Comparison of ENCODE assay signal across 8 cellular contexts in genomic region chr16:28326881-28327610, GRCh38. TPM values are rescaled to one million over a fixed set of nuclear protein-coding genes. Genes with fewer than 3 reads are reported as not detected.
DNase-seq lines count a peak whose midpoint lies in the region; ATAC-seq and TF ChIP-seq lines count a peak whose summit lies in the region.

No MANE protein-coding gene starts in this region.

- ATAC-seq in HG03175 (IDR thresholded peaks at IDR 0.05; ENCODE audit: unreplicated experiment) (peak; percentile 41), heart right ventricle (peak in 6 of 8 donors; percentile 56 to 85 (median 66)), gastrocnemius medialis (peak in 1 of 2 donors; percentile 68)

- H3K4me3 ChIP-seq in SJSA1 (no peak overlapping the region), heart right ventricle (no peak overlapping the region), gastrocnemius medialis (no peak overlapping the region), uterus (no peak overlapping the region)

- H3K27ac ChIP-seq in SJSA1 (no peak overlapping the region), heart right ventricle (no peak overlapping the region), gastrocnemius medialis (no peak overlapping the region), uterus (no peak overlapping the region)

- H3K9me3 ChIP-seq in SJSA1 (replicated peaks) (no peaks in the 10 kb centered on the region), heart right ventricle (no peaks in the 10 kb centered on the region), gastrocnemius medialis (no peaks in the 10 kb centered on the region), uterus (no peaks in the 10 kb centered on the region)

- TF ChIP-seq CTCF in heart right ventricle (IDR thresholded peaks at IDR 0.05), result peak; percentile 29 to 86 (median 71)
- TF ChIP-seq CTCF in gastrocnemius medialis (IDR thresholded peaks at IDR 0.05 in 4 of 5, conservative IDR thresholded peaks at IDR 0.05 in 1 of 5), result peak in 4 of 5 experiments; percentile 38 to 72 (median 55)
- TF ChIP-seq CTCF in uterus (IDR thresholded peaks at IDR 0.05), result peak in 2 of 4 experiments; percentile 18 to 37

- no peaks in the 10 kb centered on the region; the same call in 1 of the 2 replicates for H3K4me1 ChIP-seq in SJSA1 (replicated peaks)
- no peaks in the 10 kb centered on the region for H3K4me1 ChIP-seq in heart right ventricle
- no peaks in the 10 kb centered on the region for H3K4me1 ChIP-seq in gastrocnemius medialis
- no peaks in the 10 kb centered on the region for H3K4me1 ChIP-seq in uterus

- H3K27me3 ChIP-seq in SJSA1 (replicated peaks) (no peaks in the 10 kb centered on the region), heart right ventricle (no peaks in the 10 kb centered on the region), gastrocnemius medialis (no peaks in the 10 kb centered on the region), uterus (no peaks in the 10 kb centered on the region)

- TF ChIP-seq POLR2A in gastrocnemius medialis (IDR thresholded peaks at IDR 0.05) (no peak), uterus (IDR thresholded peaks at IDR 0.05) (no peak)

- DNase-seq in COLO668 (lab: John Stamatoyannopoulos, UW; ENCODE audit: unreplicated experiment) (peak; percentile 44), SJSA1 (ENCODE audit: low read depth in 1 of 2, low spot score in 2 of 2) (peak; percentile 36 to 65), heart right ventricle (peak; percentile 34 to 51), gastrocnemius medialis (peak; percentile 16 to 30), middle frontal gyrus (ENCODE audit: extremely low spot score, low spot score) (no peak), uterus (no peak)
- DNase-seq in activated naive CD4-positive, alpha-beta T cell treated with Interleukin-2 at 50 U/mL for 16 hours, result peak; percentile 74

- intact Hi-C loops in heart right ventricle (cut with DNase I) (no loop called here), gastrocnemius medialis (cut with DNase I; ENCODE audit: low total_unique reads) (no loop called here), uterus (cut with DNase I; ENCODE audit: low total_unique reads) (no loop called here)

- in situ Hi-C loops in gastrocnemius medialis (cut with MboI; ENCODE audit: low sequenced_read_pairs in 4 of 4), result no loop called here

- no peaks in the 10 kb centered on the region for H3K36me3 ChIP-seq in SJSA1
- no peaks in the 10 kb centered on the region for H3K36me3 ChIP-seq in heart right ventricle
- H3K36me3 ChIP-seq in gastrocnemius medialis, result no peaks in the 10 kb centered on the region
- no peaks in the 10 kb centered on the region for H3K36me3 ChIP-seq in uterus

- WGBS in heart right ventricle, 2 donors, result 53 to 55% methylated on average over 12 of the region's 12 CpGs

RNA-seq across cellular contexts. Expression of gene SBK1, which starts 34.7 kb away (rescaled TPM):
- not detected in 2 replicates for total RNA-seq in SJSA1 (2014; rRNA removed; shearing (Covaris generic))
- 1 to 10 TPM; 1.1 to 7.0 (median 3.4) TPM for total RNA-seq in heart right ventricle
- 1 to 10 TPM in 1 of 2 donors, under 1 TPM in 1; 0.38 to 2.9 TPM for polyA plus RNA-seq in heart right ventricle
- 1 to 10 TPM; 1.8 to 6.4 (median 4.5) TPM for total RNA-seq in gastrocnemius medialis
- 1 to 10 TPM in 1 of 4 donors, under 1 TPM in 2, not detected in 1; 0.26 to 1.2 (median 0.64) TPM for total RNA-seq in uterus

RNA-seq across cellular contexts. Expression of gene NPIPB6, which starts 36.3 kb away (rescaled TPM):
- 1.2 TPM in 1 of 2 replicates, not detected in the other for total RNA-seq in SJSA1 (2014; rRNA removed; shearing (Covaris generic))
- total RNA-seq in heart right ventricle (1 to 10 TPM in 3 of 10 donors, under 1 TPM in 5, not detected in 2; 0.25 to 1.8 (median 0.72) TPM), gastrocnemius medialis (10 to 100 TPM in 1 of 4 donors, under 1 TPM in 2, not detected in 1; 0.38 to 10.9 (median 0.53) TPM), uterus (1 to 10 TPM in 2 of 4 donors, not detected in 2; 2.0 to 5.9 TPM)
- polyA plus RNA-seq in heart right ventricle, result under 1 TPM; 0.12 to 0.22 TPM

Comparison
In these comparisons a context has a peak if more than half of its experiments do, and no peak if none do; other contexts are left out.
1. DNase-seq: peak in COLO668 (single experiment), SJSA1 (2 of 2), activated naive CD4-positive, alpha-beta T cell treated with Interleukin-2 at 50 U/mL for 16 hours (single experiment), heart right ventricle (2 of 2) and gastrocnemius medialis (2 of 2); none in middle frontal gyrus (single experiment) and uterus (0 of 2).